ENCODE assay signal across 1 cellular context in the genomic region with DNA sequence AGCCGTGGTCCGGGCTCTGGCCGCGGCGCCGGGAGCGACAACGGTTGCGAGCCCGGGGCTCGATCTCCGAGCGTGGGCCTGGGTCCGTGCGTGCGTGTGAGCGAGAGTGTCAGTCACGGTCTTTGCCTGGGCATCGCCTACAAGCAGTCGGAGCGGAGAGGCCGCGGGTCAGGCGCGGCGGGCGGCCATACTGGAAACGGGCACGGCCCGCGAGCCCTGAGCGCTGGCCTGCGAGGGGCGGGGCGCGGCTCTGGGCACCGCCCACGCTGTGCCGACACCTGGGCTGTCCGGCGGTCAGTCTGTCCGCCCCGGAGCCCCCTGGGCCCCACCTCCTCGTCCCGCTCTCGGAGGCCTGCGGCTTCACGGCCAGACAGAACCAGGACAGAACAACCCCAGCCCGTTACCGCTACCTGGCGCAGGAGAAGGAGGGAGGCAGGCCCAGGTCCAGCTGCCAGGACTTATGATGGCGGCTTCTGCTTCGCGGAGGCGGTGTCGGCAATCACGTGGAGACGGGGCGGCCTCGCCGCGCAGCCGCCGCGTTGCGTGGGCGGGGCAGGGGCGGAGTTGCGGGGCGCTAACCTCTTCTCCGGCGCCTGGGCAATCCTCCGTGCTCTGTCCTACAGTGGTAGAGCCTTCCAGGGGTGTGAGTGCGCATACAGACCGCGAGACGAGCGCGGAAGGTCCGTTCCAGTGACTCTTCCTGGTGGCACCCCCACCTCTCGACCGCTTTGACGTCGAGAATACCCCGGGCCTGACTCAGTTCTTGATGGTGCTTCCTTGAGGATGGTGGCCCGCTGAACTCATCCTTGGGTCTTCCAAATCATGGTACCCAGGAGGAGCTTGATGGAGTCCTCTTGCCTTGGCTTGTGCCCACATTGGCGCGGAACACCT.
TF ChIP-seq lines count a peak whose summit lies in the region.

A gene with protein sequence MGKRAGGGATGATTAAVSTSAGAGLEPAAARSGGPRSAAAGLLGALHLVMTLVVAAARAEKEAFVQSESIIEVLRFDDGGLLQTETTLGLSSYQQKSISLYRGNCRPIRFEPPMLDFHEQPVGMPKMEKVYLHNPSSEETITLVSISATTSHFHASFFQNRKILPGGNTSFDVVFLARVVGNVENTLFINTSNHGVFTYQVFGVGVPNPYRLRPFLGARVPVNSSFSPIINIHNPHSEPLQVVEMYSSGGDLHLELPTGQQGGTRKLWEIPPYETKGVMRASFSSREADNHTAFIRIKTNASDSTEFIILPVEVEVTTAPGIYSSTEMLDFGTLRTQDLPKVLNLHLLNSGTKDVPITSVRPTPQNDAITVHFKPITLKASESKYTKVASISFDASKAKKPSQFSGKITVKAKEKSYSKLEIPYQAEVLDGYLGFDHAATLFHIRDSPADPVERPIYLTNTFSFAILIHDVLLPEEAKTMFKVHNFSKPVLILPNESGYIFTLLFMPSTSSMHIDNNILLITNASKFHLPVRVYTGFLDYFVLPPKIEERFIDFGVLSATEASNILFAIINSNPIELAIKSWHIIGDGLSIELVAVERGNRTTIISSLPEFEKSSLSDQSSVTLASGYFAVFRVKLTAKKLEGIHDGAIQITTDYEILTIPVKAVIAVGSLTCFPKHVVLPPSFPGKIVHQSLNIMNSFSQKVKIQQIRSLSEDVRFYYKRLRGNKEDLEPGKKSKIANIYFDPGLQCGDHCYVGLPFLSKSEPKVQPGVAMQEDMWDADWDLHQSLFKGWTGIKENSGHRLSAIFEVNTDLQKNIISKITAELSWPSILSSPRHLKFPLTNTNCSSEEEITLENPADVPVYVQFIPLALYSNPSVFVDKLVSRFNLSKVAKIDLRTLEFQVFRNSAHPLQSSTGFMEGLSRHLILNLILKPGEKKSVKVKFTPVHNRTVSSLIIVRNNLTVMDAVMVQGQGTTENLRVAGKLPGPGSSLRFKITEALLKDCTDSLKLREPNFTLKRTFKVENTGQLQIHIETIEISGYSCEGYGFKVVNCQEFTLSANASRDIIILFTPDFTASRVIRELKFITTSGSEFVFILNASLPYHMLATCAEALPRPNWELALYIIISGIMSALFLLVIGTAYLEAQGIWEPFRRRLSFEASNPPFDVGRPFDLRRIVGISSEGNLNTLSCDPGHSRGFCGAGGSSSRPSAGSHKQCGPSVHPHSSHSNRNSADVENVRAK (N-terminal part only) (minus strand): TSS at position 215 of the 891 bp plus-strand sequence. CDS start 286 bp downstream, outside the sequence.

TF ChIP-seq in SK-N-SH, 30 proteins besides CTCF, POLR2A, EP300 and RAD21 (continued from another document):
- no peak; the same call in 1 of the 2 replicates for TF ChIP-seq MXI1 (IDR thresholded peaks at IDR 0.05; ENCODE audit: low read depth, low read length)
- peak; percentile 5 for TF ChIP-seq CHD2 (IDR thresholded peaks at IDR 0.05; ENCODE audit: low read length, partially characterized antibody)
- peak; percentile 44 for TF ChIP-seq PBX3 (IDR thresholded peaks at IDR 0.05)
- TF ChIP-seq SMC3 (IDR thresholded peaks at IDR 0.05; ENCODE audit: low read depth, low read length), result no peak
- no peak for TF ChIP-seq NFIC (IDR thresholded peaks at IDR 0.05; ENCODE audit: borderline replicate concordance)
- TF ChIP-seq TAF1 (IDR thresholded peaks at IDR 0.05; ENCODE audit: borderline replicate concordance, low read depth, low read length), result peak; percentile 92
- no peak for TF ChIP-seq GATA2 (CRISPR knock-in tag; IDR thresholded peaks at IDR 0.05)
- TF ChIP-seq ELF1 (IDR thresholded peaks at IDR 0.05), result 0 out of 2 replicates have a peak, but pooled peaks have one; percentile 45
TF ChIP-seq in SK-N-SH: peak in this region for 9.
